ENCODE assay signal across 8 cellular contexts in the genomic region with DNA sequence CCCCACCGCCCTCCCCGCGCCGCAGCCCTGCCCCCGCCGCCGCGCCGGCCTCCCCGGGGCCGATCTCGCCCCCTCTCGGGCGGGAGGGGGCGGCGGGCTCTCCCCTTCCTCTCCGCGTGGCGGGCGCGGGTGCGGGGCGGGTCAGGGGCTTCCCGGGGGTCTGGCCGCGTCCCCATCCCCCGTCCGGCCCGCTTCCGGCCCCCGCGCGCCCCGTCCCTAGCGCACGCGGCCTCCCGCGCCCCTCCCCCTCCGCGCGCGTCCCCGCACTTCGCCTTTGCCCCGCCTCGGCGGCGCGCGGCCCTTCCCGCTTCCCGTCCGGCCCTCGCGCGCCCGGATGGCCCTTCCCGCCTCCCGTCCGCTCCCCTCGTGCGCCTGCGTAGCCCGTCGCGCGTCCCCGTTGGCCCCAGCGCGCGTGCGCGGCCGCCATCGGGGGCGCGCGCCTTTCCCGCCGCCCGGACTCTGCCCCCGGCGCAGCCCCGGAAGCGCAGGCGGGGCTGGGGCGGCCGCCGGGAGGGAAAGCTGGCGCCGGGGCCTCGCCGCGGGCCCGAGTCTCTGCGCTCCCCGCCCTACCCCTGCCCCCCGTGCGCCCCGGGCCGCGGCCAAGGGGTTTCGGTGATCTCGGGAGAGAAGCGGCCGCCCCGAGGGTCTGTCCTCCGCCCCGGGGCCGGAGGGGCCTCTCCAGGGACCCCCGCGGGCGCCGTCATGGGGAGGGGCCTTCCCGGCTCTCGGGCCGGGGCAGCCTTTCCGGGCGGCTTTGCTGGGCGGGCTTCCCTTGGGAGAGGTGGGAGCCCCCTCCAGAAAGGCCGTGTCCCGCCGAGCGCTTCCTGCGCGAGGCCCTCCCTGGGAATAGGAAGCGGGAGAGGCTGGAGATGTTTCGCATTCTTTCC. TPM values are rescaled to one million over a fixed set of nuclear protein-coding genes. Genes with fewer than 3 reads are reported as not detected.
A peak's percentile ranks its signal among the peaks of the same experiment; 100 is the strongest.
DNase-seq lines count a peak whose midpoint lies in the region; ATAC-seq and TF ChIP-seq lines count a peak whose summit lies in the region.

No MANE protein-coding gene starts in this region.

- H3K4me3 ChIP-seq in CD4-positive, alpha-beta memory T cell (ENCODE audit: low read length in 2 of 2): peak overlapping the region; percentile 30 to 74
- H3K4me3 ChIP-seq in NT2/D1 (ENCODE audit: insufficient read length, low read depth) (peak overlapping the region; percentile 85), epithelial cell of esophagus (ENCODE audit: low read length) (peak overlapping the region; percentile 54), mucosa of descending colon (peak overlapping the region; percentile 84)

- peaks cover 47% of the 10 kb centered on the region for H3K4me1 ChIP-seq in CD4-positive, alpha-beta memory T cell (ENCODE audit: insufficient read depth, low read length)
- peaks cover 37% of the 10 kb centered on the region for H3K4me1 ChIP-seq in NT2/D1 (ENCODE audit: insufficient read depth, insufficient read length)
- peaks cover 47% of the 10 kb centered on the region for H3K4me1 ChIP-seq in mucosa of descending colon (ENCODE audit: low read depth)

- intact Hi-C loops in CD4-positive, alpha-beta memory T cell (cut with micrococcal nuclease): loop anchor here (1.0 to 10.0 kb wide), 10 partner anchors 112 to 1065 kb away; a partner anchor contains a TSS
- intact Hi-C loops in mucosa of descending colon (cut with DNase I, micrococcal nuclease): no loop called here

- H3K27ac Mint-ChIP-seq in CD4-positive, alpha-beta memory T cell: peak overlapping the region; percentile 90 to 96 (median 93)

- no peaks in the 10 kb centered on the region for H3K36me3 ChIP-seq in CD4-positive, alpha-beta memory T cell (ENCODE audit: insufficient read depth, low read length)
- H3K36me3 ChIP-seq in NT2/D1 (ENCODE audit: insufficient read depth, insufficient read length, low read length) (peaks cover 47% of the 10 kb centered on the region), mucosa of descending colon (ENCODE audit: low read depth) (peaks cover 5% of the 10 kb centered on the region)

- H3K9ac ChIP-seq in NT2/D1 (ENCODE audit: insufficient read length, low read depth): peak overlapping the region; percentile 91

- H3K9me3 ChIP-seq in CD4-positive, alpha-beta memory T cell (ENCODE audit: control insufficient read depth in 1 of 2, low read length in 2 of 2): no peaks in the 10 kb centered on the region
- H3K9me3 ChIP-seq in NT2/D1 (ENCODE audit: insufficient read depth, low read length) (no peaks in the 10 kb centered on the region), mucosa of descending colon (no peaks in the 10 kb centered on the region)

- H3K4me1 Mint-ChIP-seq in CD4-positive, alpha-beta memory T cell: peaks cover 22 to 48% (median 34%) of the 10 kb centered on the region in 4 donors

- peak overlapping the region; percentile 77 to 95 (median 92) for H3K4me3 Mint-ChIP-seq in CD4-positive, alpha-beta memory T cell

- no peaks in the 10 kb centered on the region for H3K9me3 Mint-ChIP-seq in CD4-positive, alpha-beta memory T cell

- H3K27me3 ChIP-seq in CD4-positive, alpha-beta memory T cell (ENCODE audit: insufficient read depth, low read length): no peaks in the 10 kb centered on the region
- no peaks in the 10 kb centered on the region for H3K27me3 ChIP-seq in NT2/D1 (ENCODE audit: insufficient read depth, insufficient read length)

- ATAC-seq in GM19468 (IDR thresholded peaks at IDR 0.05; ENCODE audit: extremely low read depth, unreplicated experiment) (peak; percentile 13), mucosa of descending colon (peak; percentile 70)

- POLR2A ChIA-PET in CD4-positive, alpha-beta memory T cell (lab: Charles Lee; ENCODE audit: partially characterized antibody): interaction anchor here (0.9 to 3.1 kb wide), 9 partner anchors 12 to 471 kb away, joined by 3 to 11 read pairs (median 5); a partner anchor contains a TSS

- H3K27me3 Mint-ChIP-seq in CD4-positive, alpha-beta memory T cell: no peaks in the 10 kb centered on the region

- no peak for TF ChIP-seq CTCF in epithelial cell of esophagus (IDR thresholded peaks at IDR 0.05; ENCODE audit: insufficient read depth, low read depth, low read length, missing control alignments)
- TF ChIP-seq CTCF in mucosa of descending colon (IDR thresholded peaks at IDR 0.05): no peak

- CTCF ChIA-PET in CD4-positive, alpha-beta memory T cell (lab: Charles Lee; ENCODE audit: partially characterized antibody): interaction anchor here (1.8 kb wide), 2 partner anchors 28 to 186 kb away, joined by 3 to 4 read pairs; a partner anchor contains a TSS

- H3K36me3 Mint-ChIP-seq in CD4-positive, alpha-beta memory T cell: peaks cover 3 to 33% of the 10 kb centered on the region in 2 donors

- H3K27ac ChIP-seq in CD4-positive, alpha-beta memory T cell (ENCODE audit: low read depth, low read length): peak overlapping the region; percentile 67

- peak; percentile 81 to 92 (median 90) for DNase-seq in CD4-positive, alpha-beta memory T cell
- DNase-seq in HT-29 (ENCODE audit: low spot score): peak; percentile 85
- no peak for DNase-seq in NT2/D1 (ENCODE audit: low read depth, low spot score)
- DNase-seq in activated T-cell treated with anti-CD3 and anti-CD28 coated beads for 1 hour (ENCODE audit: low read depth): peak; percentile 82
- peak; percentile 90 for DNase-seq in epithelial cell of esophagus (ENCODE audit: low read depth)
- peak; percentile 89 to 95 (median 95) for DNase-seq in mucosa of descending colon
- peak; percentile 83 to 93 for DNase-seq in stimulated activated CD8-positive, alpha-beta memory T cell treated with anti-CD3 and anti-CD28 coated beads, Interleukin-2, amount 100 ng/mL, for 48 hours (ENCODE audit: low read depth in 2 of 2)

RNA-seq across cellular contexts. Expression of a gene that starts 0.5 kb away (rescaled TPM):
- 100 to 1,000 TPM; 315 TPM for total RNA-seq in CD4-positive, alpha-beta memory T cell
- 100 to 1,000 TPM in 1 of 2 donors, 10 to 100 TPM in 1; 67.7 to 177 TPM for polyA plus RNA-seq in CD4-positive, alpha-beta memory T cell
- total RNA-seq in HT-29 (2014; rRNA removed; shearing (Covaris generic)): 464 and 599 TPM in 2 replicates
- 100 to 1,000 TPM; 204 to 305 (median 281) TPM for total RNA-seq in mucosa of descending colon

RNA-seq across cellular contexts. Expression of a gene that starts 24.0 kb away (rescaled TPM):
- not detected for total RNA-seq in CD4-positive, alpha-beta memory T cell
- not detected for polyA plus RNA-seq in CD4-positive, alpha-beta memory T cell
- total RNA-seq in HT-29 (2014; rRNA removed; shearing (Covaris generic)): not detected in 2 replicates
- under 1 TPM in 1 of 3 donors, not detected in 2; 0.19 TPM for total RNA-seq in mucosa of descending colon

RNA-seq across cellular contexts. Expression of a gene that starts 29.9 kb away (rescaled TPM):
- not detected for total RNA-seq in CD4-positive, alpha-beta memory T cell
- not detected for polyA plus RNA-seq in CD4-positive, alpha-beta memory T cell
- not detected in 2 replicates for total RNA-seq in HT-29 (2014; rRNA removed; shearing (Covaris generic))
- under 1 TPM in 1 of 3 donors, not detected in 2; 0.25 TPM for total RNA-seq in mucosa of descending colon

RNA-seq across cellular contexts. Expression of a gene that starts 43.0 kb away (rescaled TPM):
- not detected for total RNA-seq in CD4-positive, alpha-beta memory T cell
- not detected for polyA plus RNA-seq in CD4-positive, alpha-beta memory T cell
- not detected in 2 replicates for total RNA-seq in HT-29 (2014; rRNA removed; shearing (Covaris generic))
- total RNA-seq in mucosa of descending colon: not detected

RNA-seq across cellular contexts. Expression of a gene that starts 46.9 kb away (rescaled TPM):
- total RNA-seq in CD4-positive, alpha-beta memory T cell: not detected
- polyA plus RNA-seq in CD4-positive, alpha-beta memory T cell: not detected
- total RNA-seq in HT-29 (2014; rRNA removed; shearing (Covaris generic)): 206 and 211 TPM in 2 replicates
- 100 to 1,000 TPM; 184 to 443 (median 361) TPM for total RNA-seq in mucosa of descending colon
